In genomic region chr4:41215969-41216293, GRCh38 we compare ENCODE assay signal across 8 cellular contexts. TPM values are rescaled to one million over a fixed set of nuclear protein-coding genes. Genes with fewer than 3 reads are reported as not detected.
DNase-seq lines count a peak whose midpoint lies in the region; ATAC-seq and TF ChIP-seq lines count a peak whose summit lies in the region.

No MANE protein-coding gene starts in this region.

- H3K27me3 ChIP-seq in OCI-LY3 (ENCODE audit: low read depth, low read length) (peaks cover 18% of the 10 kb centered on the region), parathyroid adenoma (ENCODE audit: control insufficient read depth, insufficient read depth, low read length) (no peaks in the 10 kb centered on the region)

- H3K9ac ChIP-seq in OCI-LY3 (ENCODE audit: low read length) (peak overlapping the region; percentile 60), parathyroid adenoma (no peak overlapping the region)

- H2AFZ ChIP-seq in OCI-LY3 (ENCODE audit: low read depth, low read length) (peak overlapping the region; percentile 44; the same call in 1 of the 2 replicates), parathyroid adenoma (peak overlapping the region; percentile 99)

- no peaks in the 10 kb centered on the region for H4K20me1 ChIP-seq in OCI-LY3 (ENCODE audit: insufficient read depth, low read length)

- H3K79me2 ChIP-seq in OCI-LY3 (ENCODE audit: low read length) (no peaks in the 10 kb centered on the region), parathyroid adenoma (peaks cover 2% of the 10 kb centered on the region)

- H3K36me3 ChIP-seq in OCI-LY3 (replicated peaks; ENCODE audit: low read depth, low read length) (no peaks in the 10 kb centered on the region), parathyroid adenoma (ENCODE audit: control insufficient read depth, insufficient read depth, low read length) (no peaks in the 10 kb centered on the region)

- H3K27ac ChIP-seq in OCI-LY3 (ENCODE audit: low read length) = no peak overlapping the region
- peak overlapping the region; percentile 90 for H3K27ac ChIP-seq in epithelial cell of prostate
- peak overlapping the region; percentile 93 for H3K27ac ChIP-seq in parathyroid adenoma

- peak overlapping the region; percentile 63 for H3K4me2 ChIP-seq in OCI-LY3 (ENCODE audit: low read length)
- peak overlapping the region; percentile 82 for H3K4me2 ChIP-seq in parathyroid adenoma (ENCODE audit: low read length)

- no peak for ATAC-seq in omental fat pad (ENCODE audit: low FRiP score)
- no peak for ATAC-seq in GM19324 (IDR thresholded peaks at IDR 0.05; ENCODE audit: low FRiP score, unreplicated experiment)
- no peak for ATAC-seq in GM21526 (IDR thresholded peaks at IDR 0.05; ENCODE audit: low FRiP score, unreplicated experiment)

- DNase-seq in ELF-1 (ENCODE audit: low read depth, low spot score) = peak; percentile 72
- no peak for DNase-seq in epithelial cell of prostate (ENCODE audit: low read depth, low spot score)
- no peak for DNase-seq in omental fat pad (ENCODE audit: low spot score)
- no peak for DNase-seq in NCI-H1092 treated with DMSO at 0.1 percent for 48 hours (lab: John Stamatoyannopoulos, UW)

- no peaks in the 10 kb centered on the region for H3K9me3 ChIP-seq in OCI-LY3 (ENCODE audit: insufficient read depth, low read length)
- no peaks in the 10 kb centered on the region for H3K9me3 ChIP-seq in parathyroid adenoma (ENCODE audit: control insufficient read depth, low read length)

- TF ChIP-seq CTCF in OCI-LY3 (IDR thresholded peaks at IDR 0.05; ENCODE audit: low read depth, low read length) (no peak), parathyroid adenoma (IDR thresholded peaks at IDR 0.05) (no peak), omental fat pad (IDR thresholded peaks at IDR 0.05) (no peak)

- H3K4me1 ChIP-seq in OCI-LY3 (ENCODE audit: low read length) (peaks cover 13% of the 10 kb centered on the region), parathyroid adenoma (peaks cover 7% of the 10 kb centered on the region)

- H3K4me3 ChIP-seq in OCI-LY3 (ENCODE audit: low read length) (peak overlapping the region; percentile 76), parathyroid adenoma (ENCODE audit: low read depth, low read length) (peak overlapping the region; percentile 85)

RNA-seq across cellular contexts. Expression of gene APBB2, which starts 1.6 kb away (rescaled TPM):
- 100 to 1,000 TPM in 2 of 4 donors, 10 to 100 TPM in 2; 76.6 to 138 (median 113) TPM for total RNA-seq in omental fat pad

RNA-seq across cellular contexts. Expression of gene UCHL1, which starts 40.8 kb away (rescaled TPM):
- total RNA-seq in omental fat pad = 100 to 1,000 TPM in 3 of 4 donors, 10 to 100 TPM in 1; 15.3 to 205 (median 163) TPM
